30 cellular contexts compared by ENCODE assay signal in genomic region chr1:34188985-34189384, GRCh38. TPM values are rescaled to one million over a fixed set of nuclear protein-coding genes. Genes with fewer than 3 reads are reported as not detected.
"Had no signal": no experiment of that assay in that cellular context is flagged by ENCODE, and none has a peak within 500 bp of the region (broad histone marks: within the 10 kb centered on the region; RNA-seq: fewer than 3 reads in every experiment).

No MANE protein-coding gene starts in this region.

- H3K27ac Mint-ChIP-seq: activated CD4-positive, alpha-beta T cell treated with anti-CD3 and anti-CD28 coated beads for 36 hours; activated naive CD4-positive, alpha-beta T cell treated with anti-CD3 and anti-CD28 coated beads, Interleukin-2, amount 50 U/mL, for 72 hours; activated T-cell treated with anti-CD3 and anti-CD28 coated beads, Interleukin-2, amount 50 U/mL, for 72 hours; naive thymus-derived CD4-positive, alpha-beta T cell; stimulated activated naive B cell treated with anti-CD40 and anti-IgM and Interleukin-4, amounts not matched to agents 10 μg/mL and 1 μg/mL and 100 μg/mL, for 72 hours; T-helper 2 cell treated with Interferon-gamma antibody and Interleukin-4, amounts not matched to agents 5 μg/mL and 100 μg/mL, for 36 hours had no signal

- FAIRE-seq: colon had no signal

- H3K4me1 ChIP-seq: breast epithelium, esophagus muscularis mucosa, foreskin keratinocyte, heart left ventricle, parathyroid adenoma, psoas muscle, tibial nerve, uterus had no signal

- H3K4me3 ChIP-seq: breast epithelium, esophagus muscularis mucosa, heart left ventricle, psoas muscle, smooth muscle cell, tibial nerve, uterus had no signal

- H3K4me3 Mint-ChIP-seq: activated CD4-positive, alpha-beta T cell treated with anti-CD3 and anti-CD28 coated beads for 36 hours; activated T-cell treated with anti-CD3 and anti-CD28 coated beads, Interleukin-2, amount 50 U/mL, for 72 hours; central memory CD8-positive, alpha-beta T cell; naive thymus-derived CD4-positive, alpha-beta T cell; stimulated activated naive B cell treated with anti-CD40 and anti-IgM and Interleukin-4, amounts not matched to agents 10 μg/mL and 1 μg/mL and 100 μg/mL, for 72 hours; T-helper 2 cell treated with Interferon-gamma antibody and Interleukin-4, amounts not matched to agents 5 μg/mL and 100 μg/mL, for 36 hours had no signal

- H3K9me3 Mint-ChIP-seq: central memory CD8-positive, alpha-beta T cell had no signal

- H3K4me1 Mint-ChIP-seq: central memory CD8-positive, alpha-beta T cell; naive thymus-derived CD4-positive, alpha-beta T cell; stimulated activated naive B cell treated with anti-CD40 and anti-IgM and Interleukin-4, amounts not matched to agents 10 μg/mL and 1 μg/mL and 100 μg/mL, for 72 hours had no signal

- H3K9me3 ChIP-seq: psoas muscle, uterus had no signal

- ATAC-seq: activated CD4-positive, alpha-beta T cell treated with anti-CD3 and anti-CD28 coated beads for 36 hours; activated naive CD4-positive, alpha-beta T cell treated with anti-CD3 and anti-CD28 coated beads, Interleukin-2, amount 50 U/mL, for 72 hours; activated T-cell treated with anti-CD3 and anti-CD28 coated beads, Interleukin-2, amount 50 U/mL, for 72 hours; naive thymus-derived CD4-positive, alpha-beta T cell; psoas muscle; stimulated activated naive B cell treated with anti-CD40 and anti-IgM and Interleukin-4, amounts not matched to agents 10 μg/mL and 1 μg/mL and 100 μg/mL, for 72 hours had no signal

- H3K4me2 ChIP-seq: smooth muscle cell had no signal

- H3K79me2 ChIP-seq: parathyroid adenoma had no signal

- H3K36me3 Mint-ChIP-seq: naive thymus-derived CD4-positive, alpha-beta T cell had no signal

- H3K9ac ChIP-seq: parathyroid adenoma had no signal

- DNase-seq: activated CD4-positive, alpha-beta T cell treated with anti-CD3 and anti-CD28 coated beads for 36 hours; activated CD4-positive, alpha-beta T cell treated with anti-CD3 and anti-CD28 coated beads, Interleukin-2, amount 50 U/mL, for 4 hours; activated CD4-positive, CD25-positive, alpha-beta regulatory T cell; activated naive CD4-positive, alpha-beta T cell; activated T-cell treated with anti-CD3 and anti-CD28 coated beads for 4 hours; activated T-cell treated with anti-CD3 and anti-CD28 coated beads, Interleukin-2, amount 50 U/mL, for 72 hours; dermis blood vessel endothelial cell; effector CD4-positive, alpha-beta T cell; foreskin keratinocyte; heart left ventricle; hypothalamus; midbrain; naive thymus-derived CD4-positive, alpha-beta T cell; occipital lobe; psoas muscle; stimulated activated CD4-positive, alpha-beta T cell treated with anti-CD3 and anti-CD28 coated beads, Interleukin-15, amount 100 ng/mL, for 24 hours; stimulated activated CD4-positive, alpha-beta T cell treated with anti-CD3 and anti-CD28 coated beads, Interleukin-2, amount 100 ng/mL, for 24 hours; stimulated activated naive B cell treated with anti-CD40 and anti-IgM and Interleukin-4, amounts not matched to agents 10 μg/mL and 1 μg/mL and 100 μg/mL, for 72 hours; uterus had no signal

- H3K27ac ChIP-seq: breast epithelium, esophagus muscularis mucosa, foreskin keratinocyte, heart left ventricle, parathyroid adenoma, psoas muscle, tibial nerve, uterus had no signal

- H3K27me3 ChIP-seq: tibial nerve, uterus had no signal

- H3K36me3 ChIP-seq: breast epithelium, esophagus muscularis mucosa, heart left ventricle, tibial nerve, uterus had no signal

- H2AFZ ChIP-seq: parathyroid adenoma had no signal

RNA-seq across cellular contexts. Expression of gene C1orf94, which starts 12.3 kb away (rescaled TPM):
- total RNA-seq: activated CD4-positive, alpha-beta T cell treated with anti-CD3 and anti-CD28 coated beads for 36 hours; activated naive CD4-positive, alpha-beta T cell treated with anti-CD3 and anti-CD28 coated beads, Interleukin-2, amount 50 U/mL, for 72 hours; activated T-cell treated with anti-CD3 and anti-CD28 coated beads, Interleukin-2, amount 50 U/mL, for 72 hours; breast epithelium; dermis blood vessel endothelial cell; foreskin keratinocyte; heart left ventricle; kidney epithelial cell; naive thymus-derived CD4-positive, alpha-beta T cell; psoas muscle; smooth muscle cell; tibial nerve; uterus had no signal
- polyA plus RNA-seq: foreskin keratinocyte; heart left ventricle; naive thymus-derived CD4-positive, alpha-beta T cell; neural cell; smooth muscle cell had no signal

RNA-seq across cellular contexts. Expression of gene CSMD2, which starts 24.0 kb away (rescaled TPM):
- total RNA-seq: activated CD4-positive, alpha-beta T cell treated with anti-CD3 and anti-CD28 coated beads for 36 hours; activated naive CD4-positive, alpha-beta T cell treated with anti-CD3 and anti-CD28 coated beads, Interleukin-2, amount 50 U/mL, for 72 hours; activated T-cell treated with anti-CD3 and anti-CD28 coated beads, Interleukin-2, amount 50 U/mL, for 72 hours; naive thymus-derived CD4-positive, alpha-beta T cell had no signal
